16 cellular contexts compared by ENCODE assay signal in the genomic region with DNA sequence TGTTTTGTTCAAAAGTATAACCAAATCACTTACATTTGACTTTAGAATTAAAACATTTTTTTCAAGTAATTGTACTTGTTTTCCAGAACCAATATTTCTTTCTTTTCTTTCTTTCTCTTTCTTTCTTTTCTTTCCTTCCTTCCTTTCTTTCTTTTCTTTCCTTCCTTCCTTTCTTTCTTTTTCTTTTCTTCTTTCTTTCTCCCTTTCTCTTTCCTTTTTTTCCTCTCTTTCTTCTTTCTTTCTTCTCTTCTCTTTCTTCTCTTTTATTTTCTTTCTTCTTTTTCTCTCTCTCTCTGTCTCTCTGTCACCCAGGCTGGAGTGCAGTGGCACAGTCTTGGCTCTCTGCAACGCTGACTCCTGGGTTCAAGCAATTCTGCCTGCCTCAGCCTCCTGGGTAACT.
"Had no signal": no experiment of that assay in that cellular context is flagged by ENCODE, and none has a peak within 500 bp of the region (broad histone marks: within the 10 kb centered on the region; RNA-seq: fewer than 3 reads in every experiment).

No MANE protein-coding gene starts in this region.

- ATAC-seq: heart right ventricle; left lobe of liver; naive thymus-derived CD4-positive, alpha-beta T cell; psoas muscle; right lobe of liver; stimulated activated effector memory CD8-positive, alpha-beta T cell treated with anti-CD3 and anti-CD28 coated beads, Interleukin-12 subunit alpha, Interleukin-12 subunit beta, amount 100 ng/mL, for 72 hours; stimulated activated naive CD8-positive, alpha-beta T cell treated with anti-CD3 and anti-CD28 coated beads, Interleukin-15, amount 100 ng/mL, for 72 hours; upper lobe of right lung had no signal

- H3K4me1 Mint-ChIP-seq: stimulated activated effector memory CD8-positive, alpha-beta T cell treated with anti-CD3 and anti-CD28 coated beads, Interleukin-12 subunit alpha, Interleukin-12 subunit beta, amount 100 ng/mL, for 72 hours had no signal

- H3K9me3 Mint-ChIP-seq: stimulated activated effector memory CD8-positive, alpha-beta T cell treated with anti-CD3 and anti-CD28 coated beads, Interleukin-12 subunit alpha, Interleukin-12 subunit beta, amount 100 ng/mL, for 72 hours; stimulated activated naive CD8-positive, alpha-beta T cell treated with anti-CD3 and anti-CD28 coated beads, Interleukin-15, amount 100 ng/mL, for 72 hours had no signal

- H3K27ac Mint-ChIP-seq: stimulated activated effector memory CD8-positive, alpha-beta T cell treated with anti-CD3 and anti-CD28 coated beads, Interleukin-12 subunit alpha, Interleukin-12 subunit beta, amount 100 ng/mL, for 72 hours had no signal

- DNase-seq: dorsolateral prefrontal cortex; effector CD8-positive, alpha-beta T cell; heart right ventricle; hypothalamus; mammary epithelial cell; naive thymus-derived CD4-positive, alpha-beta T cell; psoas muscle; retina; right lobe of liver; stimulated activated CD4-positive, alpha-beta T cell treated with anti-CD3 and anti-CD28 coated beads, Interleukin-4, amount 100 ng/mL, for 1 hour; stimulated activated CD8-positive, alpha-beta memory T cell treated with anti-CD3 and anti-CD28 coated beads, Interleukin-4, amount 100 ng/mL, for 48 hours; stimulated activated naive CD8-positive, alpha-beta T cell treated with anti-CD3 and anti-CD28 coated beads, Interleukin-15, amount 100 ng/mL, for 72 hours; testis; upper lobe of right lung had no signal

- H3K4me3 Mint-ChIP-seq: naive thymus-derived CD4-positive, alpha-beta T cell; stimulated activated effector memory CD8-positive, alpha-beta T cell treated with anti-CD3 and anti-CD28 coated beads, Interleukin-12 subunit alpha, Interleukin-12 subunit beta, amount 100 ng/mL, for 72 hours; stimulated activated naive CD8-positive, alpha-beta T cell treated with anti-CD3 and anti-CD28 coated beads, Interleukin-15, amount 100 ng/mL, for 72 hours had no signal

- H3K27me3 Mint-ChIP-seq: naive thymus-derived CD4-positive, alpha-beta T cell; stimulated activated naive CD8-positive, alpha-beta T cell treated with anti-CD3 and anti-CD28 coated beads, Interleukin-15, amount 100 ng/mL, for 72 hours had no signal
